Comparison of ENCODE assay signal across 25 cellular contexts in genomic region chr11:129189646-129190045, GRCh38. TPM values are rescaled to one million over a fixed set of nuclear protein-coding genes. Genes with fewer than 3 reads are reported as not detected.
DNase-seq lines count a peak whose midpoint lies in the region; ATAC-seq and TF ChIP-seq lines count a peak whose summit lies in the region.
"Had no signal": no experiment of that assay in that cellular context is flagged by ENCODE, and none has a peak within 500 bp of the region (broad histone marks: within the 10 kb centered on the region; RNA-seq: fewer than 3 reads in every experiment).

No MANE protein-coding gene starts in this region.

- DNase-seq in Calu3: peak; percentile 1
- DNase-seq in esophagus squamous epithelium (lab: John Stamatoyannopoulos, UW): no peak
- DNase-seq in renal cortical epithelial cell (ENCODE audit: low read depth): peak; percentile 47
- DNase-seq in hypothalamus (lab: John Stamatoyannopoulos, UW): no peak
- DNase-seq in activated CD4-positive, alpha-beta memory T cell treated with anti-CD3 and anti-CD28 coated beads, Interleukin-2, amount 10 ng/mL, durations not matched to agents 7 days and 5 days: no peak
- DNase-seq in foreskin fibroblast: no peak
- DNase-seq: activated CD4-positive, alpha-beta T cell treated with anti-CD3 and anti-CD28 coated beads for 48 hours; activated CD8-positive, alpha-beta memory T cell treated with anti-CD3 and anti-CD28 coated beads, Interleukin-2, amount 10 ng/mL, durations not matched to agents 7 days and 5 days; activated naive CD4-positive, alpha-beta T cell treated with Interleukin-2 at 50 U/mL for 16 hours; activated T-cell treated with anti-CD3 and anti-CD28 coated beads, Interleukin-2, amount 50 U/mL, for 72 hours; adrenal gland; brain microvascular endothelial cell; effector memory CD4-positive, alpha-beta T cell; gastrocnemius medialis; hippocampal formation; NCI-H1105 treated with DMSO at 0.1 percent for 48 hours; NCI-H510A treated with DMSO at 0.1 percent for 48 hours; stimulated activated CD4-positive, alpha-beta T cell treated with anti-CD3 and anti-CD28 coated beads, Interleukin-1b, Interleukin-23, amount 100 ng/mL, for 48 hours; substantia nigra had no signal

- H4K20me1 ChIP-seq in OCI-LY3 (ENCODE audit: insufficient read depth, low read length): no peaks in the 10 kb centered on the region

- H3K4me3 ChIP-seq in OCI-LY3 (ENCODE audit: low read length) (no peak overlapping the region), esophagus squamous epithelium (no peak overlapping the region), foreskin fibroblast (ENCODE audit: low read depth in 1 of 2, low read length in 2 of 2) (no peak overlapping the region)
- H3K4me3 ChIP-seq: adrenal gland, esophagus muscularis mucosa, gastrocnemius medialis had no signal

- WGBS in esophagus squamous epithelium, 2 donors: 74 to 100% methylated on average over 1 of the region's 1 CpG

- POLR2A ChIA-PET in activated CD4-positive, alpha-beta memory T cell treated with anti-CD3 and anti-CD28 coated beads, Interleukin-2, amount 10 ng/mL, durations not matched to agents 7 days and 5 days (lab: Charles Lee): no interaction called here

- no peaks in the 10 kb centered on the region; the same call in 1 of the 2 replicates for H3K27me3 ChIP-seq in OCI-LY3 (ENCODE audit: low read depth, low read length)
- no peaks in the 10 kb centered on the region for H3K27me3 ChIP-seq in esophagus squamous epithelium
- H3K27me3 ChIP-seq: adrenal gland, brain microvascular endothelial cell, esophagus muscularis mucosa, gastrocnemius medialis had no signal

- CTCF ChIA-PET in Calu3 (lab: Charles Lee): interaction anchor here (1.2 kb wide), 1 partner anchor 128 kb away, joined by 5 read pairs; no protein-coding TSS in a partner anchor
- CTCF ChIA-PET in activated CD4-positive, alpha-beta memory T cell treated with anti-CD3 and anti-CD28 coated beads, Interleukin-2, amount 10 ng/mL, durations not matched to agents 7 days and 5 days (lab: Charles Lee): no interaction called here

- TF ChIP-seq POLR2A in esophagus squamous epithelium (IDR thresholded peaks at IDR 0.05): no peak

- H2AFZ ChIP-seq in OCI-LY3 (ENCODE audit: low read depth, low read length): peak overlapping the region; percentile 81; the same call in 1 of the 2 replicates

- intact Hi-C loops in Calu3 (cut with micrococcal nuclease; ENCODE audit: unreplicated experiment): loop anchor here (2.0 to 5.0 kb wide), 3 partner anchors 47 to 143 kb away; no protein-coding TSS in a partner anchor
- intact Hi-C loops in esophagus squamous epithelium (cut with DNase I): no loop called here

- H3K9me3 Mint-ChIP-seq in Calu3 (ENCODE audit: low read depth, unreplicated experiment): peaks cover 3% of the 10 kb centered on the region
- no peaks in the 10 kb centered on the region for H3K9me3 Mint-ChIP-seq in activated CD4-positive, alpha-beta memory T cell treated with anti-CD3 and anti-CD28 coated beads, Interleukin-2, amount 10 ng/mL, durations not matched to agents 7 days and 5 days

- H3K9ac ChIP-seq in OCI-LY3 (ENCODE audit: low read length): no peak overlapping the region

- no TSS peak for BruUV-seq in Calu3 (replicated peaks; lab: Mats Ljungman, UMichigan)

- H3K27ac ChIP-seq in OCI-LY3 (ENCODE audit: low read length) (no peak overlapping the region), esophagus squamous epithelium (peak overlapping the region; percentile 50 to 89 (median 86))
- H3K27ac ChIP-seq: adrenal gland, brain microvascular endothelial cell, esophagus muscularis mucosa, gastrocnemius medialis had no signal

- H3K27ac Mint-ChIP-seq in Calu3 (ENCODE audit: unreplicated experiment): no peak overlapping the region
- H3K27ac Mint-ChIP-seq in activated CD4-positive, alpha-beta memory T cell treated with anti-CD3 and anti-CD28 coated beads, Interleukin-2, amount 10 ng/mL, durations not matched to agents 7 days and 5 days: no peak overlapping the region
- H3K27ac Mint-ChIP-seq: activated CD8-positive, alpha-beta memory T cell treated with anti-CD3 and anti-CD28 coated beads, Interleukin-2, amount 10 ng/mL, durations not matched to agents 7 days and 5 days; activated T-cell treated with anti-CD3 and anti-CD28 coated beads, Interleukin-2, amount 50 U/mL, for 72 hours; CD14-positive monocyte; IgD-negative memory B cell had no signal

- H3K36me3 ChIP-seq in OCI-LY3 (replicated peaks; ENCODE audit: low read depth, low read length): no peaks in the 10 kb centered on the region
- no peaks in the 10 kb centered on the region for H3K36me3 ChIP-seq in esophagus squamous epithelium
- H3K36me3 ChIP-seq: adrenal gland, brain microvascular endothelial cell, esophagus muscularis mucosa, gastrocnemius medialis had no signal

- ATAC-seq in GM21360 (IDR thresholded peaks at IDR 0.05; ENCODE audit: unreplicated experiment): no peak
- ATAC-seq: activated CD8-positive, alpha-beta memory T cell treated with anti-CD3 and anti-CD28 coated beads, Interleukin-2, amount 10 ng/mL, durations not matched to agents 7 days and 5 days; activated T-cell treated with anti-CD3 and anti-CD28 coated beads, Interleukin-2, amount 50 U/mL, for 72 hours; gastrocnemius medialis; SK-N-SH treated with all-trans-retinoic acid at 6 μM for 48 hours had no signal

- no peak overlapping the region for H3K4me3 Mint-ChIP-seq in Calu3 (ENCODE audit: low read depth, unreplicated experiment)
- no peak overlapping the region for H3K4me3 Mint-ChIP-seq in activated CD4-positive, alpha-beta memory T cell treated with anti-CD3 and anti-CD28 coated beads, Interleukin-2, amount 10 ng/mL, durations not matched to agents 7 days and 5 days
- H3K4me3 Mint-ChIP-seq: activated CD8-positive, alpha-beta memory T cell treated with anti-CD3 and anti-CD28 coated beads, Interleukin-2, amount 10 ng/mL, durations not matched to agents 7 days and 5 days; activated T-cell treated with anti-CD3 and anti-CD28 coated beads, Interleukin-2, amount 50 U/mL, for 72 hours; CD14-positive monocyte; IgD-negative memory B cell had no signal

- no peaks in the 10 kb centered on the region for H3K79me2 ChIP-seq in OCI-LY3 (ENCODE audit: low read length)

- H3K4me2 ChIP-seq in OCI-LY3 (ENCODE audit: low read length): peak overlapping the region; percentile 55

- no peak for TF ChIP-seq CTCF in Calu3 (IDR thresholded peaks at IDR 0.05; ENCODE audit: unreplicated experiment)
- TF ChIP-seq CTCF in OCI-LY3 (IDR thresholded peaks at IDR 0.05; ENCODE audit: low read depth, low read length): no peak
- no peak for TF ChIP-seq CTCF in esophagus squamous epithelium (IDR thresholded peaks at IDR 0.05)
- TF ChIP-seq CTCF in foreskin fibroblast (IDR thresholded peaks at IDR 0.05; ENCODE audit: low read depth, low read length): no peak

- no peaks in the 10 kb centered on the region for H3K36me3 Mint-ChIP-seq in Calu3 (ENCODE audit: insufficient read depth, unreplicated experiment)
- no peaks in the 10 kb centered on the region for H3K36me3 Mint-ChIP-seq in activated CD4-positive, alpha-beta memory T cell treated with anti-CD3 and anti-CD28 coated beads, Interleukin-2, amount 10 ng/mL, durations not matched to agents 7 days and 5 days (ENCODE audit: low read depth)
- H3K36me3 Mint-ChIP-seq: activated CD8-positive, alpha-beta memory T cell treated with anti-CD3 and anti-CD28 coated beads, Interleukin-2, amount 10 ng/mL, durations not matched to agents 7 days and 5 days; CD14-positive monocyte; IgD-negative memory B cell had no signal

- H3K4me1 ChIP-seq in OCI-LY3 (ENCODE audit: low read length) (peaks cover 12% of the 10 kb centered on the region), esophagus squamous epithelium (peaks cover 5 to 56% (median 13%) of the 10 kb centered on the region in 3 donors)

- no peaks in the 10 kb centered on the region for H3K9me3 ChIP-seq in OCI-LY3 (ENCODE audit: insufficient read depth, low read length)
- peaks cover 0 to 3% (median 0%) of the 10 kb centered on the region in 3 donors for H3K9me3 ChIP-seq in esophagus squamous epithelium
- H3K9me3 ChIP-seq: esophagus muscularis mucosa, gastrocnemius medialis had no signal

- H3K27me3 Mint-ChIP-seq in Calu3 (ENCODE audit: unreplicated experiment): no peaks in the 10 kb centered on the region
- no peaks in the 10 kb centered on the region for H3K27me3 Mint-ChIP-seq in activated CD4-positive, alpha-beta memory T cell treated with anti-CD3 and anti-CD28 coated beads, Interleukin-2, amount 10 ng/mL, durations not matched to agents 7 days and 5 days
- H3K27me3 Mint-ChIP-seq: activated CD8-positive, alpha-beta memory T cell treated with anti-CD3 and anti-CD28 coated beads, Interleukin-2, amount 10 ng/mL, durations not matched to agents 7 days and 5 days; IgD-negative memory B cell had no signal

- H3K4me1 Mint-ChIP-seq in Calu3 (ENCODE audit: low read depth, unreplicated experiment): no peaks in the 10 kb centered on the region
- no peaks in the 10 kb centered on the region for H3K4me1 Mint-ChIP-seq in activated CD4-positive, alpha-beta memory T cell treated with anti-CD3 and anti-CD28 coated beads, Interleukin-2, amount 10 ng/mL, durations not matched to agents 7 days and 5 days
- H3K4me1 Mint-ChIP-seq: activated CD8-positive, alpha-beta memory T cell treated with anti-CD3 and anti-CD28 coated beads, Interleukin-2, amount 10 ng/mL, durations not matched to agents 7 days and 5 days; IgD-negative memory B cell had no signal

RNA-seq across cellular contexts. Expression of gene ARHGAP32, which starts 2.5 kb away (rescaled TPM):
- total RNA-seq in Calu3 (2022) (40.1 and 46.0 TPM in 2 replicates), esophagus squamous epithelium (10 to 100 TPM; 33.5 to 73.6 (median 61.0) TPM), renal cortical epithelial cell (10.9 and 18.9 TPM in 2 replicates)
- 1 to 10 TPM; 1.3 to 1.7 TPM for total RNA-seq in activated CD4-positive, alpha-beta memory T cell treated with anti-CD3 and anti-CD28 coated beads, Interleukin-2, amount 10 ng/mL, durations not matched to agents 7 days and 5 days

Comparison
In these comparisons a context has a peak if more than half of its experiments do, and no peak if none do; other contexts are left out.
1. DNase-seq: peak in Calu3 (single experiment) and renal cortical epithelial cell (single experiment); none in esophagus squamous epithelium (single experiment), hypothalamus (0 of 51), activated CD4-positive, alpha-beta memory T cell treated with anti-CD3 and anti-CD28 coated beads, Interleukin-2, amount 10 ng/mL, durations not matched to agents 7 days and 5 days (single experiment) and foreskin fibroblast (0 of 2).